Comparison of ENCODE assay signal across 9 cellular contexts in the genomic region with DNA sequence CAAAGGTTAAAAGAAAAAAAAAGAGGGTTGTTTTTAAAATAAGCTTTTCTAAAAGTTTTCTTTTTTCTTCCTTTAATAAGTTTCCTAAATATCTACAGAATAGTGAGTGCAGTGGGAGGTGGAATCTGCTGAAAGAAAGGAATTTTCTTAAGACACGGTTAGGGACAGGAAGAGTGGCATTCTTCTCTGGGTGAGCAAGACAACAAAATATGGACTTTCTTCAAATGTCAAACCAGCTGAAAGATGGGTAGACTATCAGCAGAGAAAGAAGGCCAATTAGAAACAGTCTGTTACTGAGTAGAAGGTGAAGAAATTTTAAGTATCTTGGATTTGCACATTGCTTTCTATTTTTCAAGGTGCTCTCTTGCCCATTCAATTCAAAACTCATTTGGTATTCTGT.
"Had no signal": no experiment of that assay in that cellular context is flagged by ENCODE, and none has a peak within 500 bp of the region (broad histone marks: within the 10 kb centered on the region; RNA-seq: fewer than 3 reads in every experiment).

No MANE protein-coding gene starts in this region.

- H3K4me3 ChIP-seq: GM23248, HAP-1 had no signal

- H3K9ac ChIP-seq: GM23248, KMS-11 had no signal

- H3K27ac ChIP-seq: GM23248, HL-60, KMS-11 had no signal

- H3K4me1 ChIP-seq: HAP-1 had no signal

- H3K9me3 ChIP-seq: HAP-1 had no signal

- H3K36me3 ChIP-seq: HAP-1 had no signal

- ATAC-seq: HCT116 had no signal

- H3K4me2 ChIP-seq: KMS-11 had no signal

- H2AFZ ChIP-seq: GM23248 had no signal

- DNase-seq: GM23248, GOT3, H7, HFFc6, KBM-7 had no signal
